In genomic region chr20:35518975-35519374, GRCh38 we compare ENCODE assay signal across 29 cellular contexts. TPM values are rescaled to one million over a fixed set of nuclear protein-coding genes. Genes with fewer than 3 reads are reported as not detected.
DNase-seq lines count a peak whose midpoint lies in the region; ATAC-seq, FAIRE-seq and TF ChIP-seq lines count a peak whose summit lies in the region.
"Had no signal": no experiment of that assay in that cellular context is flagged by ENCODE, and none has a peak within 500 bp of the region (broad histone marks: within the 10 kb centered on the region; RNA-seq: fewer than 3 reads in every experiment).

No MANE protein-coding gene starts in this region.

- peaks cover 15% of the 10 kb centered on the region; the same call in 1 of the 2 replicates for H4K20me1 ChIP-seq in IMR-90 (ENCODE audit: insufficient read depth, low read length)
- no peaks in the 10 kb centered on the region; the same call in 1 of the 2 replicates for H4K20me1 ChIP-seq in K562 (replicated peaks; ENCODE audit: control insufficient read depth, insufficient read depth, low read length)
- H4K20me1 ChIP-seq in PC-9 (ENCODE audit: insufficient read depth): no peaks in the 10 kb centered on the region
- H4K20me1 ChIP-seq: BLaER1 had no signal

- H3K9ac ChIP-seq in IMR-90 (ENCODE audit: low read depth, low read length): no peak overlapping the region
- no peak overlapping the region for H3K9ac ChIP-seq in K562 (ENCODE audit: insufficient read depth in 1 of 2, low read depth in 2 of 2, low read length in 2 of 2)
- H3K9ac ChIP-seq: BLaER1 had no signal

- 83% methylated on average over 3 of the region's 9 CpGs; no CpG with 5 or more reads in 1 of the 2 experiments for WGBS in IMR-90 (ENCODE audit: extremely low coverage in 2 of 2, insufficient read length in 1 of 2), 2 experiments
- WGBS in K562 (ENCODE audit: insufficient coverage, low coverage, missing lambda C conversion rate): 68% methylated on average over 9 of the region's 9 CpGs

- H2BK15ac ChIP-seq in IMR-90 (ENCODE audit: low read depth, low read length): no peak overlapping the region

- no peak for DNase-seq in IMR-90
- no peak for DNase-seq in K562 (ENCODE audit: extremely low read depth in 1 of 4, low spot score in 3 of 4)
- no peak for DNase-seq in PC-9
- DNase-seq: 8988T; ACHN; BE2C; C1 segment of cervical spinal cord; CD4-positive, alpha-beta memory T cell; CD4-positive, CD25-positive, alpha-beta regulatory T cell; CD8-positive, alpha-beta memory T cell; COR-L47; DMS 273 treated with DMSO at 0.1 percent for 48 hours; DMS153; DMS53; DMS79; DND-41; EL; GDM1 had no signal

- H3K79me2 ChIP-seq in K562 (ENCODE audit: control insufficient read depth, insufficient read depth, low read length): no peaks in the 10 kb centered on the region
- H3K79me2 ChIP-seq in PC-9 (ENCODE audit: low read depth): no peaks in the 10 kb centered on the region

- TF ChIP-seq POLR2A in IMR-90 (IDR thresholded peaks at IDR 0.05; ENCODE audit: low read depth, low read length) (no peak), K562 (conservative IDR thresholded peaks at IDR 0.05) (no peak)

- no peak overlapping the region for H3K14ac ChIP-seq in IMR-90 (replicated peaks; ENCODE audit: low read depth, low read length)

- H2AK5ac ChIP-seq in IMR-90 (ENCODE audit: low read depth, low read length): no peak overlapping the region

- no peaks in the 10 kb centered on the region for H3K9me2 ChIP-seq in PC-9 (ENCODE audit: insufficient read depth)

- FAIRE-seq in K562 (lab: Jason Lieb, UNC): no peak
- FAIRE-seq: A204.1, GM12878, GM12892, GM18507 had no signal

- TF ChIP-seq CTCF in IMR-90 (conservative IDR thresholded peaks at IDR 0.05; ENCODE audit: low read depth, low read length) (no peak), K562 (IDR thresholded peaks at IDR 0.05 in 2 of 3, conservative IDR thresholded peaks at IDR 0.05 in 1 of 3; ENCODE audit: insufficient read depth in 2 of 3, low read depth in 1 of 3, low read length in 3 of 3) (no peak), PC-9 (conservative IDR thresholded peaks at IDR 0.05) (no peak)

- H3K9me3 ChIP-seq in IMR-90 (ENCODE audit: control insufficient read depth, insufficient read depth, low read length): no peaks in the 10 kb centered on the region
- no peaks in the 10 kb centered on the region for H3K9me3 ChIP-seq in K562 (replicated peaks; ENCODE audit: control insufficient read depth, insufficient read depth, low read depth, low read length)
- no peaks in the 10 kb centered on the region for H3K9me3 ChIP-seq in PC-9 (ENCODE audit: insufficient read depth, low read depth)
- H3K9me3 ChIP-seq: BE2C, BLaER1 had no signal

- no peak overlapping the region for H3K27ac ChIP-seq in IMR-90 (ENCODE audit: insufficient read depth, low read length)
- H3K27ac ChIP-seq in K562 (ENCODE audit: extremely low read depth, low read depth, low read length): no peak overlapping the region
- H3K27ac ChIP-seq in PC-9: no peak overlapping the region
- H3K27ac ChIP-seq: BLaER1 had no signal

- H2AK9ac ChIP-seq in IMR-90 (replicated peaks; ENCODE audit: low read depth, low read length, poor library complexity): no peak overlapping the region

- no peak overlapping the region for H3K18ac ChIP-seq in IMR-90 (ENCODE audit: low read depth, low read length)

- H3K4me3 ChIP-seq in IMR-90 (ENCODE audit: insufficient read depth, low read depth, low read length) (no peak overlapping the region), K562 (no peak overlapping the region), PC-9 (no peak overlapping the region)
- H3K4me3 ChIP-seq: BLaER1, GM12878 had no signal

- H3F3A ChIP-seq in PC-9 (ENCODE audit: insufficient read depth, low read depth): peaks cover 27% of the 10 kb centered on the region

- H3K4me1 ChIP-seq in IMR-90 (ENCODE audit: control insufficient read depth, insufficient read depth, low read length) (peaks cover 11% of the 10 kb centered on the region), K562 (replicated peaks in 1 of 2; ENCODE audit: control insufficient read depth in 2 of 2, insufficient read depth in 2 of 2, low read length in 2 of 2) (peaks cover 8 to 13% of the 10 kb centered on the region in 2 experiments; a peak in 3 of 5 replicates), PC-9 (replicated peaks; ENCODE audit: insufficient read depth) (peaks cover 35% of the 10 kb centered on the region)
- H3K4me1 ChIP-seq: BE2C, BLaER1 had no signal

- no peak overlapping the region for H2BK20ac ChIP-seq in IMR-90 (ENCODE audit: low read depth, low read length)

- H2BK120ac ChIP-seq in IMR-90 (ENCODE audit: low read depth, low read length): no peak overlapping the region

- H3K36me3 ChIP-seq in IMR-90 (ENCODE audit: control insufficient read depth, insufficient read depth, low read length): peaks cover 7% of the 10 kb centered on the region
- H3K36me3 ChIP-seq in K562 (ENCODE audit: control insufficient read depth, insufficient read depth, low read length): 0 out of 3 replicates have a peak, but pooled peaks cover 2% of the 10 kb centered on the region
- no peaks in the 10 kb centered on the region for H3K36me3 ChIP-seq in PC-9 (ENCODE audit: low read depth)
- H3K36me3 ChIP-seq: BE2C had no signal

- H4K91ac ChIP-seq in IMR-90 (ENCODE audit: insufficient read depth, low read depth, low read length): no peak overlapping the region

- CTCF ChIA-PET in IMR-90 (lab: Yijun Ruan, JAX) (no interaction called here), K562 (lab: Yijun Ruan, JAX; ENCODE audit: low intra/inter-chr PET ratio) (no interaction called here), PC-9 (lab: Charles Lee) (interaction anchor here (0.7 kb wide), 2 partner anchors 435 to 1160 kb away, joined by 3 to 15 read pairs; no protein-coding TSS in a partner anchor)

- H2BK5ac ChIP-seq in IMR-90 (ENCODE audit: low read depth, low read length, poor library complexity, severe bottlenecking): no peak overlapping the region

- H4K5ac ChIP-seq in IMR-90 (ENCODE audit: low read depth, low read length): no peak overlapping the region

- no peak for TF ChIP-seq EP300 in K562 (IDR thresholded peaks at IDR 0.05; ENCODE audit: low read length)

- peaks cover 15% of the 10 kb centered on the region for H3K9me1 ChIP-seq in IMR-90 (ENCODE audit: insufficient read depth, low read length)
- H3K9me1 ChIP-seq in K562 (ENCODE audit: control insufficient read depth, insufficient read depth, low read length): no peaks in the 10 kb centered on the region

- in situ Hi-C loops in IMR-90 (cut with MboI; ENCODE audit: low sequenced_read_pairs) (loop anchor here (25.0 kb wide), 1 partner anchor 393 kb away; no protein-coding TSS in a partner anchor), K562 (cut with MboI) (no loop called here)

- H4K8ac ChIP-seq in IMR-90 (ENCODE audit: low read depth in 2 of 2, low read length in 2 of 2): no peak overlapping the region

- H3K56ac ChIP-seq in IMR-90 (ENCODE audit: extremely low read depth, insufficient read depth, low read length): no peak overlapping the region

- peaks cover 0 to 9% of the 10 kb centered on the region in 2 experiments; a peak in 1 of 4 replicates for H3K79me1 ChIP-seq in IMR-90 (ENCODE audit: low read depth in 1 of 2, low read length in 2 of 2)

- dilution Hi-C loops in IMR-90 (cut with HindIII; ENCODE audit: low sequenced_read_pairs, unreplicated experiment): no loop called here

- H3K27me3 ChIP-seq in IMR-90 (ENCODE audit: control insufficient read depth, insufficient read depth, low read length): no peaks in the 10 kb centered on the region
- no peaks in the 10 kb centered on the region for H3K27me3 ChIP-seq in K562 (ENCODE audit: control insufficient read depth in 2 of 2, insufficient read depth in 2 of 2, low read length in 2 of 2)
- H3K27me3 ChIP-seq in PC-9 (ENCODE audit: insufficient read depth, low read depth): no peaks in the 10 kb centered on the region
- H3K27me3 ChIP-seq: BE2C, BLaER1 had no signal

- no peak overlapping the region for H3K23ac ChIP-seq in IMR-90 (ENCODE audit: low read depth, low read length)

- no peak overlapping the region for H3K4me2 ChIP-seq in IMR-90 (ENCODE audit: low read depth, low read length)
- H3K4me2 ChIP-seq in K562 (ENCODE audit: insufficient read depth, low read length): no peak overlapping the region
- H3K4me2 ChIP-seq in PC-9: no peak overlapping the region
- H3K4me2 ChIP-seq: BLaER1 had no signal

- intact Hi-C loops in IMR-90 (cut with micrococcal nuclease) (loop anchor here (10.0 kb wide), 1 partner anchor 96 kb away; the partner anchor contains the start of gene SPAG4), K562 (cut with micrococcal nuclease) (no loop called here), PC-9 (cut with micrococcal nuclease; ENCODE audit: unreplicated experiment) (no loop called here)

- BruUV-seq in IMR-90 (replicated peaks; lab: Mats Ljungman, UMichigan) (no TSS peak), K562 (replicated peaks; lab: Mats Ljungman, UMichigan) (no TSS peak), PC-9 (replicated peaks; lab: Mats Ljungman, UMichigan) (no TSS peak)

- TF ChIP-seq RAD21 in IMR-90 (IDR thresholded peaks at IDR 0.05; ENCODE audit: low read length) (no peak), K562 (CRISPR knock-in tag; conservative IDR thresholded peaks at IDR 0.05 in 1 of 2, IDR thresholded peaks at IDR 0.05 in 1 of 2) (no peak)

- POLR2A ChIA-PET in IMR-90 (lab: Charles Lee; ENCODE audit: unreplicated experiment) (no interaction called here), K562 (lab: Yijun Ruan, JAX) (no interaction called here), PC-9 (lab: Charles Lee; ENCODE audit: unreplicated experiment) (interaction anchor here (0.6 kb wide), 1 partner anchor 103 kb away, joined by 3 read pairs; no protein-coding TSS in a partner anchor)

- no peak overlapping the region for H3K4ac ChIP-seq in IMR-90 (ENCODE audit: low read depth, low read length)

- ATAC-seq in IMR-90 (ENCODE audit: low read depth): no peak
- ATAC-seq in K562: no peak
- ATAC-seq in GM21528 (IDR thresholded peaks at IDR 0.05; ENCODE audit: low FRiP score, unreplicated experiment): no peak
- ATAC-seq: GM12878 had no signal

- H2AFZ ChIP-seq in IMR-90 (replicated peaks; ENCODE audit: low read length, poor library complexity) (no peak overlapping the region), K562 (ENCODE audit: low read depth, low read length) (no peak overlapping the region), PC-9 (no peak overlapping the region)

RNA-seq across cellular contexts. Expression of gene C20orf173, which starts 10.5 kb away (rescaled TPM):
- not detected in 2 replicates for total RNA-seq in IMR-90 (2012; rRNA removed)
- polyA plus RNA-seq in IMR-90 (2012; rRNA removed): not detected in 2 replicates
- not detected in 2 replicates for polyA plus RNA-seq in IMR-90 (2012; cell fraction: cytosol; rRNA removed)
- not detected in 2 replicates for polyA plus RNA-seq in IMR-90 (2012; cell fraction: nucleus; rRNA removed; ENCODE audit: low replicate concordance)
- total RNA-seq in K562 (2011; cell fraction: chromatin; rRNA removed; ENCODE audit: low replicate concordance): not detected in 2 replicates
- not detected in 2 replicates for total RNA-seq in K562 (2011; cell fraction: nucleolus; rRNA removed)
- not detected in 2 replicates for total RNA-seq in K562 (2011; cell fraction: nucleoplasm; rRNA removed)
- total RNA-seq in K562 (2014; rRNA removed): not detected in 2 replicates
- total RNA-seq in K562 (2014; rRNA removed; fragmentation: Illumina TruSeq; extraction: Trizol): not detected in 2 replicates
- not detected in 2 replicates for total RNA-seq in K562 (2015; rRNA removed; fragmentation: Illumina TruSeq; extraction: Trizol)
- not detected in 2 replicates for total RNA-seq in K562 (2021)
- polyA plus RNA-seq in K562 (2011; rRNA removed): not detected in 2 replicates
- polyA plus RNA-seq in K562 (2011; cell fraction: cytosol; rRNA removed): not detected in 2 replicates
- polyA plus RNA-seq in K562 (2011; cell fraction: nucleus; rRNA removed): not detected in 2 replicates
- not detected in 2 replicates for polyA plus RNA-seq in K562 (2012)
- not detected in 2 replicates for polyA plus RNA-seq in K562 (2014; fragmentation: Illumina TruSeq; extraction: Trizol)
- not detected for polyA plus RNA-seq in K562 (2014; fragmentation: Nextera tagmentation; extraction: Ambion mirVana)
- not detected in 2 replicates for polyA plus RNA-seq in K562 (2014; rRNA removed)
- not detected in 2 replicates for polyA minus RNA-seq in K562 (2011; rRNA and poly(A)+ RNA removed)
- polyA minus RNA-seq in K562 (2011; cell fraction: cytosol; rRNA and poly(A)+ RNA removed): not detected in 2 replicates
- polyA minus RNA-seq in K562 (2011; cell fraction: nucleus; rRNA and poly(A)+ RNA removed): not detected in 2 replicates
- total RNA-seq in PC-9 (2021): not detected in 2 replicates
- total RNA-seq: A673; CD4-positive, alpha-beta memory T cell; CD4-positive, CD25-positive, alpha-beta regulatory T cell; CD8-positive, alpha-beta memory T cell; Daoy; G401; GM12878 had no signal
- polyA plus RNA-seq: AG04450; CD14-positive monocyte; CD4-positive, alpha-beta memory T cell; CD4-positive, CD25-positive, alpha-beta regulatory T cell; CD8-positive, alpha-beta memory T cell; GM12878 had no signal

RNA-seq across cellular contexts. Expression of gene ERGIC3, which starts 22.9 kb away (rescaled TPM):
- total RNA-seq in IMR-90 (2012; rRNA removed): 438 and 487 TPM in 2 replicates
- polyA plus RNA-seq in IMR-90 (2012; rRNA removed): 434 and 437 TPM in 2 replicates
- 372 and 430 TPM in 2 replicates for polyA plus RNA-seq in IMR-90 (2012; cell fraction: cytosol; rRNA removed)
- polyA plus RNA-seq in IMR-90 (2012; cell fraction: nucleus; rRNA removed; ENCODE audit: low replicate concordance): 321 and 334 TPM in 2 replicates
- total RNA-seq in K562 (2011; cell fraction: chromatin; rRNA removed; ENCODE audit: low replicate concordance): 211 and 424 TPM in 2 replicates
- 454 and 514 TPM in 2 replicates for total RNA-seq in K562 (2011; cell fraction: nucleolus; rRNA removed)
- total RNA-seq in K562 (2011; cell fraction: nucleoplasm; rRNA removed): 377 and 412 TPM in 2 replicates
- total RNA-seq in K562 (2014; rRNA removed): 121 and 137 TPM in 2 replicates
- total RNA-seq in K562 (2014; rRNA removed; fragmentation: Illumina TruSeq; extraction: Trizol): 117 and 147 TPM in 2 replicates
- 155 and 160 TPM in 2 replicates for total RNA-seq in K562 (2015; rRNA removed; fragmentation: Illumina TruSeq; extraction: Trizol)
- 176 and 184 TPM in 2 replicates for total RNA-seq in K562 (2021)
- 261 and 327 TPM in 2 replicates for polyA plus RNA-seq in K562 (2011; rRNA removed)
- 343 and 366 TPM in 2 replicates for polyA plus RNA-seq in K562 (2011; cell fraction: cytosol; rRNA removed)
- polyA plus RNA-seq in K562 (2011; cell fraction: nucleus; rRNA removed): 397 and 401 TPM in 2 replicates
- polyA plus RNA-seq in K562 (2012): 276 and 358 TPM in 2 replicates
- polyA plus RNA-seq in K562 (2014; fragmentation: Illumina TruSeq; extraction: Trizol): 201 and 212 TPM in 2 replicates
- polyA plus RNA-seq in K562 (2014; fragmentation: Nextera tagmentation; extraction: Ambion mirVana): 100 to 1,000 TPM; 243 to 278 TPM
- 153 TPM in 2 replicates for polyA plus RNA-seq in K562 (2014; rRNA removed)
- polyA minus RNA-seq in K562 (2011; rRNA and poly(A)+ RNA removed): 239 and 263 TPM in 2 replicates
- polyA minus RNA-seq in K562 (2011; cell fraction: cytosol; rRNA and poly(A)+ RNA removed): 86.8 and 91.6 TPM in 2 replicates
- polyA minus RNA-seq in K562 (2011; cell fraction: nucleus; rRNA and poly(A)+ RNA removed): 43.9 and 62.1 TPM in 2 replicates
- 341 and 435 TPM in 2 replicates for total RNA-seq in PC-9 (2021)
